22 cellular contexts compared by ENCODE assay signal in the genomic region with DNA sequence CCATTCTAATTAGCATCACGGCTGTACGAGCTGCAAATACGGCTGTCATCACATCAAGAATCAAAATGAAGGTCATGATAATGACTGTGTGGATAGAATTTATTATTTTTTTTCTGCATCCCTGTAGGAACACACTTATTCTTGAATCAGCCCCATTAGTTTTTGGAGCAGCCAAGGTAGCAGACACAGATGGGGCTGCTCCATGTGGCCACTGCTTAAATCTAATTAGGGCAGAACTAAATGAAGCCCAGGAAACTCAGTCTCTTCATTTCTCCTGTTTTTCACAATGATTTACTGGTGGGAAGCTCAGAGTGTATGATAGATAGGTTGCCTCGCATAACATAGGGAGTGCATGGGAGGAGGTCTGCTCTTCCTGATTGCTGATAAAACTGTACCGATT.
DNase-seq lines count a peak whose midpoint lies in the region; TF ChIP-seq lines count a peak whose summit lies in the region.
"Had no signal": no experiment of that assay in that cellular context is flagged by ENCODE, and none has a peak within 500 bp of the region (broad histone marks: within the 10 kb centered on the region; RNA-seq: fewer than 3 reads in every experiment).

No MANE protein-coding gene starts in this region.

- H4K20me1 ChIP-seq in neural cell (ENCODE audit: insufficient read depth) = no peaks in the 10 kb centered on the region
- H4K20me1 ChIP-seq: BLaER1 treated with 17β-estradiol and CSF1 and Interleukin-3, amounts not matched to agents 10 nM and 100 nM had no signal

- peaks cover 8% of the 10 kb centered on the region for H3F3A ChIP-seq in neural cell (ENCODE audit: insufficient read depth, low read length, poor library complexity, severe bottlenecking)

- H3K9ac ChIP-seq in neural cell (ENCODE audit: low read length) = no peak overlapping the region
- H3K9ac ChIP-seq: BLaER1 treated with 17β-estradiol and CSF1 and Interleukin-3, amounts not matched to agents 10 nM and 100 nM; GM23248 had no signal

- no peaks in the 10 kb centered on the region for H3K9me3 ChIP-seq in neural cell (ENCODE audit: low read length)
- H3K9me3 ChIP-seq: A549; BE2C; BLaER1 treated with 17β-estradiol and CSF1 and Interleukin-3, amounts not matched to agents 10 nM and 100 nM had no signal

- TF ChIP-seq EP300 in neural cell (conservative IDR thresholded peaks at IDR 0.05; ENCODE audit: poor library complexity, severe bottlenecking) = no peak

- peak overlapping the region; percentile 4 for H3K4me3 ChIP-seq in neural cell (ENCODE audit: low read length)
- H3K4me3 ChIP-seq: A549; BLaER1 treated with 17β-estradiol and CSF1 and Interleukin-3, amounts not matched to agents 10 nM and 100 nM; GM23248 had no signal

- no peaks in the 10 kb centered on the region for H3K79me2 ChIP-seq in neural cell (replicated peaks; ENCODE audit: insufficient read depth, low read length)

- no peak for TF ChIP-seq RAD21 in neural cell (conservative IDR thresholded peaks at IDR 0.05)

- no peaks in the 10 kb centered on the region for H3K27me3 ChIP-seq in neural cell (ENCODE audit: insufficient read depth, low read depth, low read length)
- H3K27me3 ChIP-seq: BE2C; BLaER1 treated with 17β-estradiol and CSF1 and Interleukin-3, amounts not matched to agents 10 nM and 100 nM had no signal

- H3K9me2 ChIP-seq in neural cell (ENCODE audit: insufficient read depth, low read length) = no peaks in the 10 kb centered on the region

- peak; percentile 80 for DNase-seq in G401 (ENCODE audit: low spot score)
- DNase-seq in SK-N-DZ (ENCODE audit: low spot score) = peak; percentile 89
- peak; percentile 42 for DNase-seq in cerebellum (ENCODE audit: low spot score)
- DNase-seq in NCI-H2227 (lab: John Stamatoyannopoulos, UW; ENCODE audit: unreplicated experiment) = no peak
- DNase-seq in iPS-NIHi11 (ENCODE audit: low spot score) = no peak
- no peak for DNase-seq in medulla oblongata (ENCODE audit: extremely low spot score)
- DNase-seq: 8988T; ACHN; AML-193; BE2C; CD4-positive, alpha-beta T cell; CD8-positive, alpha-beta memory T cell; DMS 273 treated with DMSO at 0.1 percent for 48 hours; DMS79; EL; GF-D8; GM23248; H7; HCEC 1CT had no signal

- TF ChIP-seq CTCF in neural cell (IDR thresholded peaks at IDR 0.05; ENCODE audit: poor library complexity, severe bottlenecking) = no peak

- no peak overlapping the region for H3K4me2 ChIP-seq in neural cell (ENCODE audit: low read length)
- H3K4me2 ChIP-seq: A549; BLaER1 treated with 17β-estradiol and CSF1 and Interleukin-3, amounts not matched to agents 10 nM and 100 nM had no signal

- in situ Hi-C loops in G401 (cut with HindIII; ENCODE audit: low sequenced_read_pairs) = no loop called here

- no peaks in the 10 kb centered on the region for H3K36me3 ChIP-seq in neural cell (ENCODE audit: insufficient read depth, low read length)
- H3K36me3 ChIP-seq: BE2C; BLaER1 treated with 17β-estradiol and CSF1 and Interleukin-3, amounts not matched to agents 10 nM and 100 nM had no signal

- no peak overlapping the region for H2AFZ ChIP-seq in neural cell (ENCODE audit: low read depth, low read length)
- H2AFZ ChIP-seq: GM23248 had no signal

- peak overlapping the region; percentile 31 for H3K27ac ChIP-seq in neural cell (ENCODE audit: low read length)
- H3K27ac ChIP-seq: A549; BLaER1 treated with 17β-estradiol and CSF1 and Interleukin-3, amounts not matched to agents 10 nM and 100 nM; GM23248 had no signal

TF ChIP-seq in neural cell, 6 proteins besides CTCF, POLR2A, EP300 and RAD21:
- TF ChIP-seq TAF1 (IDR thresholded peaks at IDR 0.05; ENCODE audit: low read depth) = no peak
- TF ChIP-seq POLR2AphosphoS5 (IDR thresholded peaks at IDR 0.05) = peak; percentile 9

Comparison
In these comparisons a context has a peak if more than half of its experiments do, and no peak if none do; other contexts are left out.
1. DNase-seq: peak in G401 (single experiment), SK-N-DZ (single experiment) and cerebellum (single experiment); none in NCI-H2227 (single experiment), iPS-NIHi11 (single experiment) and medulla oblongata (single experiment).